Comparison of ENCODE assay signal across 1 cellular context in the genomic region with DNA sequence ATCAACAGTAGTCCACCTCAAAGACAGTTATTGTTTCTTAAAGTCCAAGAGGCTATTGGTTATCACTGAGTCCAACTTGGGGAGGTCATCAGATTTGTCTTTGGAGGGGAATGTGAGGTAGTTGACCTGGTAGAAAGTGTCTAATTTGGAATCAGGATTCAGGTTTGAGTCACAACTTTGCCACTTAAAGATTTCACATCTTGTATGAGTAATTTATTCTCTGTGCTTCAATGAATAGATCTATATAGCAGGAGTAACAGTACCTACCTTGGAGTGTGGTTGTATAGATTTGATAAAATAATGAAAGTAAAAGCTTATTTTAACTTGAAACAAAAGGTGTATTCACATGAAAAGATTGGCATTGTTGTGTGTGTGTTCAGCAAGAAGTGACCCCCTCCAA.
TF ChIP-seq lines count a peak whose summit lies in the region.

No MANE protein-coding gene starts in this region.

TF ChIP-seq in GM12878, 131 proteins besides CTCF, POLR2A, EP300 and RAD21 (continued from another document):
- TF ChIP-seq, protein P1, sequence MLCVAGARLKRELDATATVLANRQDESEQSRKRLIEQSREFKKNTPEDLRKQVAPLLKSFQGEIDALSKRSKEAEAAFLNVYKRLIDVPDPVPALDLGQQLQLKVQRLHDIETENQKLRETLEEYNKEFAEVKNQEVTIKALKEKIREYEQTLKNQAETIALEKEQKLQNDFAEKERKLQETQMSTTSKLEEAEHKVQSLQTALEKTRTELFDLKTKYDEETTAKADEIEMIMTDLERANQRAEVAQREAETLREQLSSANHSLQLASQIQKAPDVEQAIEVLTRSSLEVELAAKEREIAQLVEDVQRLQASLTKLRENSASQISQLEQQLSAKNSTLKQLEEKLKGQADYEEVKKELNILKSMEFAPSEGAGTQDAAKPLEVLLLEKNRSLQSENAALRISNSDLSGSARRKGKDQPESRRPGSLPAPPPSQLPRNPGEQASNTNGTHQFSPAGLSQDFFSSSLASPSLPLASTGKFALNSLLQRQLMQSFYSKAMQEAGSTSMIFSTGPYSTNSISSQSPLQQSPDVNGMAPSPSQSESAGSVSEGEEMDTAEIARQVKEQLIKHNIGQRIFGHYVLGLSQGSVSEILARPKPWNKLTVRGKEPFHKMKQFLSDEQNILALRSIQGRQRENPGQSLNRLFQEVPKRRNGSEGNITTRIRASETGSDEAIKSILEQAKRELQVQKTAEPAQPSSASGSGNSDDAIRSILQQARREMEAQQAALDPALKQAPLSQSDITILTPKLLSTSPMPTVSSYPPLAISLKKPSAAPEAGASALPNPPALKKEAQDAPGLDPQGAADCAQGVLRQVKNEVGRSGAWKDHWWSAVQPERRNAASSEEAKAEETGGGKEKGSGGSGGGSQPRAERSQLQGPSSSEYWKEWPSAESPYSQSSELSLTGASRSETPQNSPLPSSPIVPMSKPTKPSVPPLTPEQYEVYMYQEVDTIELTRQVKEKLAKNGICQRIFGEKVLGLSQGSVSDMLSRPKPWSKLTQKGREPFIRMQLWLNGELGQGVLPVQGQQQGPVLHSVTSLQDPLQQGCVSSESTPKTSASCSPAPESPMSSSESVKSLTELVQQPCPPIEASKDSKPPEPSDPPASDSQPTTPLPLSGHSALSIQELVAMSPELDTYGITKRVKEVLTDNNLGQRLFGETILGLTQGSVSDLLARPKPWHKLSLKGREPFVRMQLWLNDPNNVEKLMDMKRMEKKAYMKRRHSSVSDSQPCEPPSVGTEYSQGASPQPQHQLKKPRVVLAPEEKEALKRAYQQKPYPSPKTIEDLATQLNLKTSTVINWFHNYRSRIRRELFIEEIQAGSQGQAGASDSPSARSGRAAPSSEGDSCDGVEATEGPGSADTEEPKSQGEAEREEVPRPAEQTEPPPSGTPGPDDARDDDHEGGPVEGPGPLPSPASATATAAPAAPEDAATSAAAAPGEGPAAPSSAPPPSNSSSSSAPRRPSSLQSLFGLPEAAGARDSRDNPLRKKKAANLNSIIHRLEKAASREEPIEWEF (IDR thresholded peaks at IDR 0.05; ENCODE audit: insufficient replicate concordance, low read depth, low read length), result no peak
- TF ChIP-seq, protein P2, sequence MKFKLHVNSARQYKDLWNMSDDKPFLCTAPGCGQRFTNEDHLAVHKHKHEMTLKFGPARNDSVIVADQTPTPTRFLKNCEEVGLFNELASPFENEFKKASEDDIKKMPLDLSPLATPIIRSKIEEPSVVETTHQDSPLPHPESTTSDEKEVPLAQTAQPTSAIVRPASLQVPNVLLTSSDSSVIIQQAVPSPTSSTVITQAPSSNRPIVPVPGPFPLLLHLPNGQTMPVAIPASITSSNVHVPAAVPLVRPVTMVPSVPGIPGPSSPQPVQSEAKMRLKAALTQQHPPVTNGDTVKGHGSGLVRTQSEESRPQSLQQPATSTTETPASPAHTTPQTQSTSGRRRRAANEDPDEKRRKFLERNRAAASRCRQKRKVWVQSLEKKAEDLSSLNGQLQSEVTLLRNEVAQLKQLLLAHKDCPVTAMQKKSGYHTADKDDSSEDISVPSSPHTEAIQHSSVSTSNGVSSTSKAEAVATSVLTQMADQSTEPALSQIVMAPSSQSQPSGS (IDR thresholded peaks at IDR 0.05; ENCODE audit: low read length), result peak; percentile 40; the same call in 1 of the 2 replicates
- TF ChIP-seq, protein P3, sequence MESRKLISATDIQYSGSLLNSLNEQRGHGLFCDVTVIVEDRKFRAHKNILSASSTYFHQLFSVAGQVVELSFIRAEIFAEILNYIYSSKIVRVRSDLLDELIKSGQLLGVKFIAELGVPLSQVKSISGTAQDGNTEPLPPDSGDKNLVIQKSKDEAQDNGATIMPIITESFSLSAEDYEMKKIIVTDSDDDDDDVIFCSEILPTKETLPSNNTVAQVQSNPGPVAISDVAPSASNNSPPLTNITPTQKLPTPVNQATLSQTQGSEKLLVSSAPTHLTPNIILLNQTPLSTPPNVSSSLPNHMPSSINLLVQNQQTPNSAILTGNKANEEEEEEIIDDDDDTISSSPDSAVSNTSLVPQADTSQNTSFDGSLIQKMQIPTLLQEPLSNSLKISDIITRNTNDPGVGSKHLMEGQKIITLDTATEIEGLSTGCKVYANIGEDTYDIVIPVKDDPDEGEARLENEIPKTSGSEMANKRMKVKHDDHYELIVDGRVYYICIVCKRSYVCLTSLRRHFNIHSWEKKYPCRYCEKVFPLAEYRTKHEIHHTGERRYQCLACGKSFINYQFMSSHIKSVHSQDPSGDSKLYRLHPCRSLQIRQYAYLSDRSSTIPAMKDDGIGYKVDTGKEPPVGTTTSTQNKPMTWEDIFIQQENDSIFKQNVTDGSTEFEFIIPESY (IDR thresholded peaks at IDR 0.05), result no peak
- TF ChIP-seq, protein P4, sequence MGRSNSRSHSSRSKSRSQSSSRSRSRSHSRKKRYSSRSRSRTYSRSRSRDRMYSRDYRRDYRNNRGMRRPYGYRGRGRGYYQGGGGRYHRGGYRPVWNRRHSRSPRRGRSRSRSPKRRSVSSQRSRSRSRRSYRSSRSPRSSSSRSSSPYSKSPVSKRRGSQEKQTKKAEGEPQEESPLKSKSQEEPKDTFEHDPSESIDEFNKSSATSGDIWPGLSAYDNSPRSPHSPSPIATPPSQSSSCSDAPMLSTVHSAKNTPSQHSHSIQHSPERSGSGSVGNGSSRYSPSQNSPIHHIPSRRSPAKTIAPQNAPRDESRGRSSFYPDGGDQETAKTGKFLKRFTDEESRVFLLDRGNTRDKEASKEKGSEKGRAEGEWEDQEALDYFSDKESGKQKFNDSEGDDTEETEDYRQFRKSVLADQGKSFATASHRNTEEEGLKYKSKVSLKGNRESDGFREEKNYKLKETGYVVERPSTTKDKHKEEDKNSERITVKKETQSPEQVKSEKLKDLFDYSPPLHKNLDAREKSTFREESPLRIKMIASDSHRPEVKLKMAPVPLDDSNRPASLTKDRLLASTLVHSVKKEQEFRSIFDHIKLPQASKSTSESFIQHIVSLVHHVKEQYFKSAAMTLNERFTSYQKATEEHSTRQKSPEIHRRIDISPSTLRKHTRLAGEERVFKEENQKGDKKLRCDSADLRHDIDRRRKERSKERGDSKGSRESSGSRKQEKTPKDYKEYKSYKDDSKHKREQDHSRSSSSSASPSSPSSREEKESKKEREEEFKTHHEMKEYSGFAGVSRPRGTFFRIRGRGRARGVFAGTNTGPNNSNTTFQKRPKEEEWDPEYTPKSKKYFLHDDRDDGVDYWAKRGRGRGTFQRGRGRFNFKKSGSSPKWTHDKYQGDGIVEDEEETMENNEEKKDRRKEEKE (IDR thresholded peaks at IDR 0.05), result no peak
- TF ChIP-seq, protein P5, sequence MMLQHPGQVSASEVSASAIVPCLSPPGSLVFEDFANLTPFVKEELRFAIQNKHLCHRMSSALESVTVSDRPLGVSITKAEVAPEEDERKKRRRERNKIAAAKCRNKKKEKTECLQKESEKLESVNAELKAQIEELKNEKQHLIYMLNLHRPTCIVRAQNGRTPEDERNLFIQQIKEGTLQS (IDR thresholded peaks at IDR 0.05; ENCODE audit: borderline replicate concordance, extremely low read depth, low read depth, low read length), result no peak
- TF ChIP-seq SREBF2 (IDR thresholded peaks at IDR 0.05; ENCODE audit: low read length), result no peak
- TF ChIP-seq, protein P6, sequence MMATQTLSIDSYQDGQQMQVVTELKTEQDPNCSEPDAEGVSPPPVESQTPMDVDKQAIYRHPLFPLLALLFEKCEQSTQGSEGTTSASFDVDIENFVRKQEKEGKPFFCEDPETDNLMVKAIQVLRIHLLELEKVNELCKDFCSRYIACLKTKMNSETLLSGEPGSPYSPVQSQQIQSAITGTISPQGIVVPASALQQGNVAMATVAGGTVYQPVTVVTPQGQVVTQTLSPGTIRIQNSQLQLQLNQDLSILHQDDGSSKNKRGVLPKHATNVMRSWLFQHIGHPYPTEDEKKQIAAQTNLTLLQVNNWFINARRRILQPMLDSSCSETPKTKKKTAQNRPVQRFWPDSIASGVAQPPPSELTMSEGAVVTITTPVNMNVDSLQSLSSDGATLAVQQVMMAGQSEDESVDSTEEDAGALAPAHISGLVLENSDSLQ (IDR thresholded peaks at IDR 0.05), result no peak
- TF ChIP-seq STAT3 (IDR thresholded peaks at IDR 0.05; ENCODE audit: low read depth, low read length), result no peak
- TF ChIP-seq HDAC2 (IDR thresholded peaks at IDR 0.05), result no peak
- no peak for TF ChIP-seq NR2C1 (IDR thresholded peaks at IDR 0.05)
- no peak for TF ChIP-seq GABPA (IDR thresholded peaks at IDR 0.05; ENCODE audit: low read depth)
- TF ChIP-seq, protein P7, sequence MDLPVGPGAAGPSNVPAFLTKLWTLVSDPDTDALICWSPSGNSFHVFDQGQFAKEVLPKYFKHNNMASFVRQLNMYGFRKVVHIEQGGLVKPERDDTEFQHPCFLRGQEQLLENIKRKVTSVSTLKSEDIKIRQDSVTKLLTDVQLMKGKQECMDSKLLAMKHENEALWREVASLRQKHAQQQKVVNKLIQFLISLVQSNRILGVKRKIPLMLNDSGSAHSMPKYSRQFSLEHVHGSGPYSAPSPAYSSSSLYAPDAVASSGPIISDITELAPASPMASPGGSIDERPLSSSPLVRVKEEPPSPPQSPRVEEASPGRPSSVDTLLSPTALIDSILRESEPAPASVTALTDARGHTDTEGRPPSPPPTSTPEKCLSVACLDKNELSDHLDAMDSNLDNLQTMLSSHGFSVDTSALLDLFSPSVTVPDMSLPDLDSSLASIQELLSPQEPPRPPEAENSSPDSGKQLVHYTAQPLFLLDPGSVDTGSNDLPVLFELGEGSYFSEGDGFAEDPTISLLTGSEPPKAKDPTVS (IDR thresholded peaks at IDR 0.05; ENCODE audit: low read depth, low read length), result no peak
- TF ChIP-seq CBX5 (IDR thresholded peaks at IDR 0.05; ENCODE audit: low read depth), result no peak
- TF ChIP-seq, protein P8, sequence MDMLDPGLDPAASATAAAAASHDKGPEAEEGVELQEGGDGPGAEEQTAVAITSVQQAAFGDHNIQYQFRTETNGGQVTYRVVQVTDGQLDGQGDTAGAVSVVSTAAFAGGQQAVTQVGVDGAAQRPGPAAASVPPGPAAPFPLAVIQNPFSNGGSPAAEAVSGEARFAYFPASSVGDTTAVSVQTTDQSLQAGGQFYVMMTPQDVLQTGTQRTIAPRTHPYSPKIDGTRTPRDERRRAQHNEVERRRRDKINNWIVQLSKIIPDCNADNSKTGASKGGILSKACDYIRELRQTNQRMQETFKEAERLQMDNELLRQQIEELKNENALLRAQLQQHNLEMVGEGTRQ (IDR thresholded peaks at IDR 0.05; ENCODE audit: borderline replicate concordance, low read depth, low read length), result no peak
- TF ChIP-seq MTA2 (IDR thresholded peaks at IDR 0.05; ENCODE audit: low read depth), result no peak
- TF ChIP-seq DPF2 (IDR thresholded peaks at IDR 0.05), result 0 out of 2 replicates have a peak, but pooled peaks have one; percentile 30
- peak; percentile 72; the same call in 1 of the 2 replicates for TF ChIP-seq NFIC (IDR thresholded peaks at IDR 0.05; ENCODE audit: low read depth, low read length)
- TF ChIP-seq RUNX3 (IDR thresholded peaks at IDR 0.05; ENCODE audit: low read length), result peak; percentile 49
TF ChIP-seq in GM12878: peak in this region for 9.
